21 cellular contexts compared by ENCODE assay signal in the genomic region with DNA sequence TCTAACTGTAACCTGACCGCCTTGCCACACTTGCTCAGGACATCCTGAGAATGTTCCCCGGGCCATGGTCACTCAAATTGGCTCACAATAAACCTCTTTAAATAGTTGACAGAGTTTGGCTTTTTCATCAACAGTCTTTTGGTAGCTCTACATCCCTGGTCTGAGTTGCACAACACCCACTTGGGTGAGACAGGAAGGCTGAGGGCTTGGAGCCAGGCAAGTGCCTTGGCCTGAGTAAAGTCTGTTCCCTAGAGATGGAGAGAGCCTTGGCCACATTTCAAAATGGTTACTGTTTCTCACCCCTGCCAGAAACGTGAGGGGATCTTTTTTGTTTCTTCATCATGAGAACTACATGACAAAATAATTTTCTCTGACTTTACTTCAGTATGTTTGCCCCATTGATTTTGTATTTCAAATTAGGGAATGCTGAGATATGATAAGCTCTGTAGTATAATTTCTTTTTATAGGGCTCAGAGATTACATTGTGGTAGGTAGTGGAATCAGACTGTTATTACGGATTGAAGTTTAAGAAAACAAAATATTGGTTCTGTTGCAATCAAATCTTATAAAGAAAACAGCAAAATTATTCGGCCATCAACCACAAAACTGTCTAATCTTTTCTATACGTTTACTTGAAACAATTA. TPM values are rescaled to one million over a fixed set of nuclear protein-coding genes. Genes with fewer than 3 reads are reported as not detected.
DNase-seq lines count a peak whose midpoint lies in the region; ATAC-seq and TF ChIP-seq lines count a peak whose summit lies in the region.
"Had no signal": no experiment of that assay in that cellular context is flagged by ENCODE, and none has a peak within 500 bp of the region (broad histone marks: within the 10 kb centered on the region; RNA-seq: fewer than 3 reads in every experiment).

No MANE protein-coding gene starts in this region.

- H3K36me3 ChIP-seq in heart right ventricle (no peaks in the 10 kb centered on the region), thyroid gland (no peaks in the 10 kb centered on the region)
- H3K36me3 ChIP-seq: lower lobe of right lung, thoracic aorta had no signal

- H3K4me3 ChIP-seq in heart right ventricle (no peak overlapping the region), thyroid gland (replicated peaks in 1 of 3) (no peak overlapping the region)
- H3K4me3 ChIP-seq: lower lobe of right lung, thoracic aorta had no signal

- peak; percentile 76 for DNase-seq in Right ventricle myocardium inferior (ENCODE audit: missing footprints)
- no peak for DNase-seq in cardiac septum (ENCODE audit: low spot score)
- peak; percentile 8 for DNase-seq in amniotic epithelial cell (ENCODE audit: low read depth)
- DNase-seq in heart right ventricle: peak; percentile 51 to 66
- peak; percentile 29 for DNase-seq in thyroid gland
- DNase-seq in activated gamma-delta T cell treated with Interleukin-2 at 50 U/mL for 16 hours: no peak
- no peak for DNase-seq in 8988T
- DNase-seq in ACHN: no peak
- DNase-seq: activated B cell treated with CpG ODN at 0.5 μM for 24 hours; activated CD8-positive, alpha-beta memory T cell treated with anti-CD3 and anti-CD28 coated beads for 24 hours; activated naive CD8-positive, alpha-beta T cell treated with anti-CD3 and anti-CD28 coated beads for 36 hours; CD4-positive, alpha-beta memory T cell; DMS79; lower lobe of right lung; NCI-H146; NCI-H2171; NCI-H774; nucleus accumbens had no signal

- in situ Hi-C loops in ACHN (cut with HindIII; ENCODE audit: low pct_ligation_motif_present, low pct_unique_long_range_greater_than_20kb, low sequenced_read_pairs): no loop called here

- no peak overlapping the region for H3K27ac ChIP-seq in heart right ventricle
- no peak overlapping the region for H3K27ac ChIP-seq in thyroid gland
- H3K27ac ChIP-seq: lower lobe of right lung, thoracic aorta had no signal

- TF ChIP-seq CTCF in heart right ventricle (IDR thresholded peaks at IDR 0.05) (no peak), thyroid gland (IDR thresholded peaks at IDR 0.05) (no peak)

- TF ChIP-seq POLR2A in thyroid gland (IDR thresholded peaks at IDR 0.05): no peak

- H3K27me3 ChIP-seq in heart right ventricle: no peaks in the 10 kb centered on the region
- no peaks in the 10 kb centered on the region for H3K27me3 ChIP-seq in thyroid gland

- peaks cover 0 to 16% (median 10%) of the 10 kb centered on the region in 9 donors for H3K4me1 ChIP-seq in heart right ventricle
- peaks cover 0 to 7% of the 10 kb centered on the region in 2 donors for H3K4me1 ChIP-seq in thyroid gland
- H3K4me1 ChIP-seq: lower lobe of right lung had no signal

- ATAC-seq in Right ventricle myocardium inferior (peak; percentile 94), heart right ventricle (peak; percentile 73 to 98 (median 91))
- ATAC-seq: lower lobe of right lung; Panc1; stimulated activated memory B cell treated with anti-CD40 and anti-IgM and Interleukin-4, amounts not matched to agents 10 μg/mL and 1 μg/mL and 100 μg/mL, for 72 hours had no signal

- no peaks in the 10 kb centered on the region for H3K9me3 ChIP-seq in heart right ventricle
- no peaks in the 10 kb centered on the region for H3K9me3 ChIP-seq in thyroid gland
- H3K9me3 ChIP-seq: lower lobe of right lung, thoracic aorta had no signal

- 49 to 50% methylated on average over 6 of the region's 6 CpGs for WGBS in heart right ventricle, 2 donors
- WGBS in thyroid gland, 2 donors: 70 to 73% methylated on average over 6 of the region's 6 CpGs

- intact Hi-C loops in Right ventricle myocardium inferior (cut with DNase I) (no loop called here), cardiac septum (cut with DNase I) (no loop called here), heart right ventricle (cut with DNase I) (loop anchor here in 1 of 10 donors (2.0 kb wide), 1 partner anchor 53 kb away; no protein-coding TSS in a partner anchor), thyroid gland (cut with DNase I) (no loop called here)

RNA-seq across cellular contexts. Expression of a gene that starts 53.9 kb away (rescaled TPM):
- total RNA-seq in Right ventricle myocardium inferior (4.5 TPM), cardiac septum (1.4 TPM), heart right ventricle (1 to 10 TPM; 1.3 to 5.3 (median 2.2) TPM), thyroid gland (10 to 100 TPM in 1 of 4 donors, 1 to 10 TPM in 3; 5.4 to 10.1 (median 6.7) TPM)
- polyA plus RNA-seq in heart right ventricle: 1 to 10 TPM; 1.4 to 4.1 TPM

Comparison
In these comparisons a context has a peak if more than half of its experiments do, and no peak if none do; other contexts are left out.
1. DNase-seq: peak in Right ventricle myocardium inferior (single experiment), amniotic epithelial cell (single experiment), heart right ventricle (2 of 2) and thyroid gland (2 of 2); none in cardiac septum (single experiment), activated gamma-delta T cell treated with Interleukin-2 at 50 U/mL for 16 hours (single experiment), 8988T (single experiment) and ACHN (single experiment).